23 cellular contexts compared by ENCODE assay signal in genomic region chr9:136828474-136829140, GRCh38. TPM values are rescaled to one million over a fixed set of nuclear protein-coding genes. Genes with fewer than 3 reads are reported as not detected.
"Had no signal": no experiment of that assay in that cellular context is flagged by ENCODE, and none has a peak within 500 bp of the region (broad histone marks: within the 10 kb centered on the region; RNA-seq: fewer than 3 reads in every experiment).

No MANE protein-coding gene starts in this region.

- ATAC-seq: esophagus mucosa; gastrocnemius medialis; left ventricle myocardium superior; psoas muscle; stimulated activated naive CD8-positive, alpha-beta T cell treated with anti-CD3 and anti-CD28 coated beads, Interleukin-15, Interleukin-2, amounts not matched to agents 100 U/mL and 50 U/mL, for 24 hours had no signal

- H3K9me3 ChIP-seq: gastrocnemius medialis, neutrophil, psoas muscle, sigmoid colon, suprapubic skin, thyroid gland had no signal

- H3K4me1 ChIP-seq: psoas muscle, sigmoid colon, suprapubic skin, thyroid gland had no signal

- FAIRE-seq: endometrium, small intestine, urothelium cell line had no signal

- H3K27ac ChIP-seq: gastrocnemius medialis, neutrophil, psoas muscle, sigmoid colon, suprapubic skin, thyroid gland had no signal

- H3K27me3 ChIP-seq: dorsolateral prefrontal cortex, gastrocnemius medialis, neutrophil, sigmoid colon, suprapubic skin, thyroid gland had no signal

- H3K4me3 ChIP-seq: dorsolateral prefrontal cortex, gastrocnemius medialis, lung, psoas muscle, sigmoid colon, suprapubic skin, thyroid gland had no signal

- DNase-seq: central memory CD4-positive, alpha-beta T cell; cortex of kidney; effector memory CD4-positive, alpha-beta T cell; gastrocnemius medialis; islet precursor cell; left ventricle myocardium superior; mesenchymal stem cell; midbrain; nephron progenitor cell; psoas muscle; retina; sigmoid colon; small intestine; stimulated activated CD4-positive, alpha-beta T cell treated with anti-CD3 and anti-CD28 coated beads, Interleukin-12 subunit alpha, Interleukin-12 subunit beta, amount 100 ng/mL, for 4 hours; stimulated activated naive CD8-positive, alpha-beta T cell treated with anti-CD3 and anti-CD28 coated beads, Interleukin-15, Interleukin-2, amounts not matched to agents 100 U/mL and 50 U/mL, for 24 hours; thyroid gland had no signal

RNA-seq across cellular contexts. Expression of gene CCDC183, which starts 32.5 kb away (rescaled TPM):
- total RNA-seq: esophagus mucosa, psoas muscle had no signal
